In genomic region chr4:121760205-121760604, GRCh38 we compare ENCODE assay signal across 24 cellular contexts. TPM values are rescaled to one million over a fixed set of nuclear protein-coding genes. Genes with fewer than 3 reads are reported as not detected.
"Had no signal": no experiment of that assay in that cellular context is flagged by ENCODE, and none has a peak within 500 bp of the region (broad histone marks: within the 10 kb centered on the region; RNA-seq: fewer than 3 reads in every experiment).

No MANE protein-coding gene starts in this region.

- ATAC-seq: naive thymus-derived CD8-positive, alpha-beta T cell; right lobe of liver; stimulated activated naive CD8-positive, alpha-beta T cell treated with anti-CD3 and anti-CD28 coated beads, Interleukin-15, amount 100 ng/mL, for 72 hours had no signal

- DNase-seq: hippocampal formation; left ventricle myocardium inferior; naive thymus-derived CD8-positive, alpha-beta T cell; occipital lobe; ovary; right lobe of liver; stimulated activated CD4-positive, alpha-beta T cell treated with anti-CD3 and anti-CD28 coated beads, Interleukin-1b, Interleukin-23, amount 100 ng/mL, for 48 hours; stimulated activated CD4-positive, alpha-beta T cell treated with anti-CD3 and anti-CD28 coated beads, Interleukin-2, amount 100 ng/mL, for 48 hours; stimulated activated CD4-positive, alpha-beta T cell treated with anti-CD3 and anti-CD28 coated beads, Interleukin-4, amount 100 ng/mL, for 4 hours; stimulated activated CD8-positive, alpha-beta memory T cell treated with anti-CD3 and anti-CD28 coated beads, Interleukin-4, amount 100 ng/mL, for 48 hours; stimulated activated naive CD4-positive, alpha-beta T cell treated with Interleukin-2 at 50 U/mL for 16 hours; stimulated activated naive CD8-positive, alpha-beta T cell treated with anti-CD3 and anti-CD28 coated beads, Interleukin-15, amount 100 ng/mL, for 72 hours; testis; thyroid gland; transverse colon; upper lobe of left lung had no signal

- H3K9me3 ChIP-seq: left ventricle myocardium inferior, ovary, right atrium auricular region, right lobe of liver, testis, thyroid gland, transverse colon, upper lobe of left lung, vagina had no signal

- H3K4me2 ChIP-seq: smooth muscle cell had no signal

- H3K27me3 ChIP-seq: ovary, right atrium auricular region, testis, thyroid gland, vagina had no signal

- H3K36me3 ChIP-seq: left ventricle myocardium inferior, ovary, right atrium auricular region, right lobe of liver, thyroid gland, transverse colon, upper lobe of left lung, vagina had no signal

- H3K27ac ChIP-seq: left ventricle myocardium inferior, ovary, right atrium auricular region, right lobe of liver, testis, thyroid gland, transverse colon, upper lobe of left lung, vagina had no signal

- H3K4me3 ChIP-seq: left ventricle myocardium inferior, lung, ovary, right atrium auricular region, right lobe of liver, smooth muscle cell, testis, thyroid gland, transverse colon, upper lobe of left lung, vagina had no signal

RNA-seq across cellular contexts. Expression of gene SMIM43, which starts 4.8 kb away (rescaled TPM):
- total RNA-seq: left ventricle myocardium inferior; lower leg skin; mesenteric fat pad; mucosa of gallbladder; naive thymus-derived CD8-positive, alpha-beta T cell; progenitor cell of endocrine pancreas; right atrium auricular region; right lobe of liver; smooth muscle cell; thyroid gland; upper lobe of left lung; vagina had no signal
- polyA plus RNA-seq: naive thymus-derived CD8-positive, alpha-beta T cell; smooth muscle cell had no signal
